Comparison of ENCODE assay signal across 8 cellular contexts in the genomic region with DNA sequence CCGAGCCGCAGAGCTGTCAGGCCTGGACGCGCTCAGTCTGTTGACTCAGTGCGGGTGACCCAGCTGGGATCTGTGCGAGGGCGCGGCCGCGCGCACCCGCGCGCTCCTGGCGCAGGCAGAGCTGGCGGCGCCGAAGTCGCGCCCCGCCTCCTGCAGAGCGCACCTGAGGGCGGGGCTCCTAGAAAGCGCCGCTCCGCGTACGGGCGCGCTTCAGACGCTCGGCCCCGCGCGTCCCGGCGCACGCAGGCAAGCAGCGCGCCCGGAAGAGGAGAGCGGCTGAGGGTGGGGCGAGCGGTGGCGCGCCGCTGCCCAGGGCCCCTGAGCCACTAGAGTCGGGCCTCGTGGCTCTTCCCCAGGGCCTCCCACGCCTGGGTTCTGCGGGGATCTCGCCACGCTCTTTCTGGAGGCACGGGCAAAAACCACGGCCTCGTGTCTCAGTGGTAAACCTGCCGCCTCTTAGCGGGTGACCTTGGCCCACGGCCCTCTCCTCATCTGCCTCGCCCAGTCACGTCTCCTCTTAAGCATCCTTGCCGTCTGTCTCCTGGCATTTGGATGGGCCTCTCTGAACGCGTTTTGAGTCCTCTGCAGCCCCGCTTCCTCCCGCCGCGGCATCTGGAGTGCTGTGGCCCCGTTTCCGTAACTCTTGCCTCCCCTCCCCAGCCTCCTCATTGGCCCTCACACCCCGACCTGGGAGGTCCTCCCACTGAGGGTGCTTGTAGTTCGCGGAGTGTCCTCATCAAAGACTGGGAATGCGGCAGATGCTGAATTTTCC. TPM values are rescaled to one million over a fixed set of nuclear protein-coding genes. Genes with fewer than 3 reads are reported as not detected.
DNase-seq lines count a peak whose midpoint lies in the region; ATAC-seq and TF ChIP-seq lines count a peak whose summit lies in the region.

A gene with protein sequence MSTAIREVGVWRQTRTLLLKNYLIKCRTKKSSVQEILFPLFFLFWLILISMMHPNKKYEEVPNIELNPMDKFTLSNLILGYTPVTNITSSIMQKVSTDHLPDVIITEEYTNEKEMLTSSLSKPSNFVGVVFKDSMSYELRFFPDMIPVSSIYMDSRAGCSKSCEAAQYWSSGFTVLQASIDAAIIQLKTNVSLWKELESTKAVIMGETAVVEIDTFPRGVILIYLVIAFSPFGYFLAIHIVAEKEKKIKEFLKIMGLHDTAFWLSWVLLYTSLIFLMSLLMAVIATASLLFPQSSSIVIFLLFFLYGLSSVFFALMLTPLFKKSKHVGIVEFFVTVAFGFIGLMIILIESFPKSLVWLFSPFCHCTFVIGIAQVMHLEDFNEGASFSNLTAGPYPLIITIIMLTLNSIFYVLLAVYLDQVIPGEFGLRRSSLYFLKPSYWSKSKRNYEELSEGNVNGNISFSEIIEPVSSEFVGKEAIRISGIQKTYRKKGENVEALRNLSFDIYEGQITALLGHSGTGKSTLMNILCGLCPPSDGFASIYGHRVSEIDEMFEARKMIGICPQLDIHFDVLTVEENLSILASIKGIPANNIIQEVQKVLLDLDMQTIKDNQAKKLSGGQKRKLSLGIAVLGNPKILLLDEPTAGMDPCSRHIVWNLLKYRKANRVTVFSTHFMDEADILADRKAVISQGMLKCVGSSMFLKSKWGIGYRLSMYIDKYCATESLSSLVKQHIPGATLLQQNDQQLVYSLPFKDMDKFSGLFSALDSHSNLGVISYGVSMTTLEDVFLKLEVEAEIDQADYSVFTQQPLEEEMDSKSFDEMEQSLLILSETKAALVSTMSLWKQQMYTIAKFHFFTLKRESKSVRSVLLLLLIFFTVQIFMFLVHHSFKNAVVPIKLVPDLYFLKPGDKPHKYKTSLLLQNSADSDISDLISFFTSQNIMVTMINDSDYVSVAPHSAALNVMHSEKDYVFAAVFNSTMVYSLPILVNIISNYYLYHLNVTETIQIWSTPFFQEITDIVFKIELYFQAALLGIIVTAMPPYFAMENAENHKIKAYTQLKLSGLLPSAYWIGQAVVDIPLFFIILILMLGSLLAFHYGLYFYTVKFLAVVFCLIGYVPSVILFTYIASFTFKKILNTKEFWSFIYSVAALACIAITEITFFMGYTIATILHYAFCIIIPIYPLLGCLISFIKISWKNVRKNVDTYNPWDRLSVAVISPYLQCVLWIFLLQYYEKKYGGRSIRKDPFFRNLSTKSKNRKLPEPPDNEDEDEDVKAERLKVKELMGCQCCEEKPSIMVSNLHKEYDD (N-terminal part only) (minus strand): TSS at position 74 of the 772 bp plus-strand sequence. CDS start 12,718 bp downstream, outside the sequence.

- H3K36me3 ChIP-seq in Karpas-422 (ENCODE audit: insufficient read depth, low read length), result no peaks in the 10 kb centered on the region

- H3K9ac ChIP-seq in Karpas-422 (ENCODE audit: low read length), result peak within 1 kb of the TSS; percentile 92

- peaks cover 35% of the 10 kb centered on the region for H3K4me1 ChIP-seq in Karpas-422 (ENCODE audit: low read length)

- peak within 1 kb of the TSS; percentile 93 for H2AFZ ChIP-seq in Karpas-422 (ENCODE audit: low read length)

- H3K36me3 Mint-ChIP-seq in natural killer cell treated with Interleukin-12 subunit alpha and Interleukin-12 subunit beta and Interleukin-15 and Interleukin-18, amount 100 ng/mL, for 72 hours, result no peaks in the 10 kb centered on the region

- H3K4me3 Mint-ChIP-seq in natural killer cell treated with Interleukin-12 subunit alpha and Interleukin-12 subunit beta and Interleukin-15 and Interleukin-18, amount 100 ng/mL, for 72 hours, result peak within 1 kb of the TSS; percentile 98

- peaks cover 18 to 21% of the 10 kb centered on the region in 2 donors for H3K4me1 Mint-ChIP-seq in natural killer cell treated with Interleukin-12 subunit alpha and Interleukin-12 subunit beta and Interleukin-15 and Interleukin-18, amount 100 ng/mL, for 72 hours (ENCODE audit: low read depth in 2 of 2)

- DNase-seq in DMS79 treated with DMSO at 0.1 percent for 48 hours (lab: John Stamatoyannopoulos, UW) (peak; percentile 39), Karpas-422 (peak; percentile 97), RPMI8226 (peak; percentile 94), fibroblast of pulmonary artery (ENCODE audit: low read depth) (peak; percentile 88)
- DNase-seq in activated effector memory CD4-positive, alpha-beta T cell treated with Interleukin-2 at 50 U/mL for 16 hours, result peak; percentile 84
- DNase-seq in natural killer cell treated with Interleukin-12 subunit alpha and Interleukin-12 subunit beta and Interleukin-15 and Interleukin-18, amount 100 ng/mL, for 72 hours (ENCODE audit: low spot score), result peak; percentile 94
- DNase-seq in stimulated activated naive CD4-positive, alpha-beta T cell treated with Interleukin-2 at 50 U/mL for 16 hours (lab: John Stamatoyannopoulos, UW), result peak; percentile 85

- H3K9me3 Mint-ChIP-seq in natural killer cell treated with Interleukin-12 subunit alpha and Interleukin-12 subunit beta and Interleukin-15 and Interleukin-18, amount 100 ng/mL, for 72 hours, result no peaks in the 10 kb centered on the region

- peak within 1 kb of the TSS; percentile 89 to 95 for H3K27ac Mint-ChIP-seq in natural killer cell treated with Interleukin-12 subunit alpha and Interleukin-12 subunit beta and Interleukin-15 and Interleukin-18, amount 100 ng/mL, for 72 hours

- H3K79me2 ChIP-seq in Karpas-422 (ENCODE audit: low read length), result no peaks in the 10 kb centered on the region

- TF ChIP-seq CTCF in fibroblast of pulmonary artery (IDR thresholded peaks at IDR 0.05; ENCODE audit: low read length, missing control alignments), result no peak

- H3K27me3 Mint-ChIP-seq in natural killer cell treated with Interleukin-12 subunit alpha and Interleukin-12 subunit beta and Interleukin-15 and Interleukin-18, amount 100 ng/mL, for 72 hours, result peaks cover 6 to 12% of the 10 kb centered on the region in 2 donors

- ATAC-seq in GM21825 (IDR thresholded peaks at IDR 0.05; ENCODE audit: unreplicated experiment), result peak; percentile 96
- ATAC-seq in natural killer cell treated with Interleukin-12 subunit alpha and Interleukin-12 subunit beta and Interleukin-15 and Interleukin-18, amount 100 ng/mL, for 72 hours, result peak; percentile 98

- no peaks in the 10 kb centered on the region for H4K20me1 ChIP-seq in Karpas-422 (ENCODE audit: insufficient read depth, low read depth, low read length)

- H3K4me3 ChIP-seq in Karpas-422 (ENCODE audit: low read length) (peak within 1 kb of the TSS; percentile 77), fibroblast of pulmonary artery (replicated peaks; ENCODE audit: low read depth, low read length) (peak within 1 kb of the TSS; percentile 77)

- H3K27me3 ChIP-seq in Karpas-422 (ENCODE audit: low read length), result no peaks in the 10 kb centered on the region

- H3K27ac ChIP-seq in Karpas-422 (ENCODE audit: low read length), result peak within 1 kb of the TSS; percentile 49; the same call in 1 of the 2 replicates

- H3K9me3 ChIP-seq in Karpas-422 (ENCODE audit: low read length), result no peaks in the 10 kb centered on the region

- no peaks in the 10 kb centered on the region for H3K9me2 ChIP-seq in Karpas-422 (replicated peaks; ENCODE audit: insufficient read depth, low read length)

- peak within 1 kb of the TSS; percentile 94 for H3K4me2 ChIP-seq in Karpas-422 (ENCODE audit: low read depth, low read length, poor library complexity, severe bottlenecking)

RNA-seq across cellular contexts. Expression of the gene that starts here (rescaled TPM):
- 9.8 and 19.4 TPM in 2 replicates for total RNA-seq in Karpas-422 (2014; rRNA removed; shearing (Covaris generic); ENCODE audit: low replicate concordance)
- total RNA-seq in natural killer cell treated with Interleukin-12 subunit alpha and Interleukin-12 subunit beta and Interleukin-15 and Interleukin-18, amount 100 ng/mL, for 72 hours, result 10 to 100 TPM; 22.9 to 61.4 TPM

Comparison
In these comparisons a context has a peak if more than half of its experiments do, and no peak if none do; other contexts are left out.
1. Peak in every context shown above with its lines: DNase-seq, ATAC-seq, H3K4me3 ChIP-seq and H3K27ac ChIP-seq.
2. DNase-seq: peak in every context shown above with its lines; median percentile 97 in Karpas-422; 94 in RPMI8226; 94 in natural killer cell treated with Interleukin-12 subunit alpha and Interleukin-12 subunit beta and Interleukin-15 and Interleukin-18, amount 100 ng/mL, for 72 hours; 88 in fibroblast of pulmonary artery; 85 in stimulated activated naive CD4-positive, alpha-beta T cell treated with Interleukin-2 at 50 U/mL for 16 hours; 84 in activated effector memory CD4-positive, alpha-beta T cell treated with Interleukin-2 at 50 U/mL for 16 hours; 39 in DMS79 treated with DMSO at 0.1 percent for 48 hours.